In the genomic region with DNA sequence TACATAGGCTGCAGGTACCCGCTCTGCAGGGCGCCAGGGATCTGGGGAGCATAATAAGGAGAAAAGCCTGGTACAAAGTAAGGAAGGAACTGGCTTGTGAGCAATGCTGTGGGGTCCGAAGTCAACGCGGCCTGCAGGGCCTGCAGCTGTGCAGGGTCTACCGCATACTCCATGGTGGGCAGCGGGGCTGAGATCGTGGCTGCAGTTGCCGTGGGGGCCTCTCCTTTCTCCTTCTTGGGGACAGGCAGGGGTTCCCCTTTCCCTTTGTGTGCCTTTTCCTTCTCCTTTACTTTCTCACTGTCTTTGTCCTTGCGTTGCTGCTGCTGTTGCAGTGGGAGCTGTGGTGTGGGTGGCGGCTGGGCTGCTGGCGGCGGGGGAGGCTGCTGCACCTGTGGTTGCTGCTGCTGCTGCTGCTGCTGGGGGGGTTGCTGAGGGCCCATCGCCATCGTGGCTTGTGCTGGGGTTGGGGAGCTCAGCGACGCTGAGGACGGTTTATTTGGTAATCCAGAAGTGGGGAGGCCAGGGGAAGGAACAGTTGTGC, we compare ENCODE assay signal across 8 cellular contexts.
DNase-seq lines count a peak whose midpoint lies in the region; ATAC-seq, FAIRE-seq and TF ChIP-seq lines count a peak whose summit lies in the region.

No MANE protein-coding gene starts in this region.

- POLR2A ChIA-PET in H1 (lab: Charles Lee; ENCODE audit: partially characterized antibody), result interaction anchor here (0.8 to 1.1 kb wide), 2 partner anchors 12 to 79 kb away, joined by 3 read pairs; no protein-coding TSS in a partner anchor

- peaks cover 0 to 4% (median 0%) of the 10 kb centered on the region in 7 donors for H3K9me3 Mint-ChIP-seq in CD4-positive, CD25-positive, alpha-beta regulatory T cell
- H3K9me3 Mint-ChIP-seq in progenitor cell of endocrine pancreas (ENCODE audit: low read depth), result no peaks in the 10 kb centered on the region

- peak overlapping the region; percentile 61; the same call in 1 of the 2 replicates for H2BK15ac ChIP-seq in H1 (ENCODE audit: low read length)

- no peak for TF ChIP-seq RAD21 in H1 (IDR thresholded peaks at IDR 0.05 in 1 of 2, conservative IDR thresholded peaks at IDR 0.05 in 1 of 2; ENCODE audit: low read depth in 2 of 2, low read length in 2 of 2)

- peaks cover 4% of the 10 kb centered on the region for H3K27me3 ChIP-seq in CD4-positive, CD25-positive, alpha-beta regulatory T cell (ENCODE audit: control insufficient read depth, insufficient read depth, low read length)
- peaks cover 0 to 11% (median 5%) of the 10 kb centered on the region in 4 experiments; a peak in 5 of 7 replicates for H3K27me3 ChIP-seq in H1 (replicated peaks in 1 of 4; ENCODE audit: control insufficient read depth in 3 of 4, extremely low read depth in 1 of 4, insufficient read depth in 3 of 4, low read length in 3 of 4)

- no peaks in the 10 kb centered on the region for H4K20me1 ChIP-seq in H1 (replicated peaks in 1 of 2; ENCODE audit: control insufficient read depth in 1 of 2, insufficient read depth in 2 of 2, low read length in 2 of 2)

- H3K14ac ChIP-seq in H1 (ENCODE audit: insufficient read length), result no peak overlapping the region

- no peak overlapping the region for H2AK5ac ChIP-seq in H1 (ENCODE audit: low read depth, low read length)

- no peaks in the 10 kb centered on the region for H3K36me3 ChIP-seq in CD4-positive, CD25-positive, alpha-beta regulatory T cell (ENCODE audit: control insufficient read depth, insufficient read depth, low read length)
- H3K36me3 ChIP-seq in H1 (ENCODE audit: control insufficient read depth in 2 of 4, insufficient read depth in 4 of 4, low read length in 3 of 4), result no peaks in the 10 kb centered on the region

- FAIRE-seq in H1 (lab: Jason Lieb, UNC), result no peak

- H3K4me2 ChIP-seq in H1 (ENCODE audit: insufficient read depth in 1 of 2, low read depth in 2 of 2, low read length in 2 of 2), result peak overlapping the region; percentile 96 to 97; a peak in 3 of 4 replicates

- H3K79me1 ChIP-seq in H1 (ENCODE audit: low read depth, low read length), result no peaks in the 10 kb centered on the region

- peaks cover 36% of the 10 kb centered on the region for H3K27me3 Mint-ChIP-seq in CD4-positive, CD25-positive, alpha-beta regulatory T cell
- H3K27me3 Mint-ChIP-seq in progenitor cell of endocrine pancreas, result no peaks in the 10 kb centered on the region

- H2BK12ac ChIP-seq in H1 (ENCODE audit: low read depth, low read length), result 0 out of 2 replicates have a peak overlapping the region, but pooled peaks have one; percentile 39

- H3K4me3 ChIP-seq in CD4-positive, CD25-positive, alpha-beta regulatory T cell (ENCODE audit: low read depth, low read length), result no peak overlapping the region
- peak overlapping the region; percentile 78 for H3K4me3 ChIP-seq in NB4 (ENCODE audit: low read depth, low read length)
- peak overlapping the region in 1 of 4 experiments; percentile 79; a peak in 2 of 8 replicates for H3K4me3 ChIP-seq in H1 (ENCODE audit: extremely low read depth in 1 of 4, insufficient read depth in 2 of 4, low read depth in 3 of 4, low read length in 4 of 4)

- H3K27ac Mint-ChIP-seq in CD4-positive, CD25-positive, alpha-beta regulatory T cell, result peak overlapping the region in 1 of 3 donors; percentile 96
- peak overlapping the region; percentile 35 for H3K27ac Mint-ChIP-seq in progenitor cell of endocrine pancreas

- 82% methylated on average over 18 of the region's 18 CpGs; no CpG with 5 or more reads in 1 of the 2 experiments for WGBS in H1 (ENCODE audit: extremely low coverage in 1 of 2, insufficient coverage in 1 of 2, insufficient read length in 1 of 2, insufficient replicate concordance in 2 of 2, low coverage in 1 of 2, low lambda C conversion rate in 2 of 2, missing lambda C conversion rate in 1 of 2), 2 experiments

- ATAC-seq in CD4-positive, CD25-positive, alpha-beta regulatory T cell (ENCODE audit: low read depth in 2 of 2), result no peak
- ATAC-seq in GM19023 (IDR thresholded peaks at IDR 0.05; ENCODE audit: unreplicated experiment) (no peak), HG03342 (IDR thresholded peaks at IDR 0.05; ENCODE audit: unreplicated experiment) (no peak), HG02981 (IDR thresholded peaks at IDR 0.05; ENCODE audit: unreplicated experiment) (no peak)

- H4K91ac ChIP-seq in H1 (replicated peaks; ENCODE audit: insufficient read length, low read length), result no peak overlapping the region

- no peak overlapping the region; the same call in 1 of the 2 replicates for H2BK5ac ChIP-seq in H1 (ENCODE audit: low read depth, low read length)

- H2BK20ac ChIP-seq in H1 (ENCODE audit: low read length), result no peak overlapping the region

- no peak overlapping the region; the same call in 1 of the 2 replicates for H3K18ac ChIP-seq in H1 (ENCODE audit: extremely low read depth, low read length)

- H3K79me2 ChIP-seq in H1 (ENCODE audit: control insufficient read depth in 1 of 2, insufficient read depth in 2 of 2, low read length in 2 of 2), result no peaks in the 10 kb centered on the region

- H3K56ac ChIP-seq in H1 (replicated peaks; ENCODE audit: insufficient read length, low read depth, low read length), result no peak overlapping the region

- no peak overlapping the region for H3K9ac ChIP-seq in H1 (replicated peaks in 1 of 4; ENCODE audit: extremely low read depth in 1 of 4, low read depth in 3 of 4, low read length in 3 of 4)

- no peaks in the 10 kb centered on the region for H3K9me3 ChIP-seq in CD4-positive, CD25-positive, alpha-beta regulatory T cell (ENCODE audit: control insufficient read depth in 2 of 2, low read length in 2 of 2)
- no peaks in the 10 kb centered on the region for H3K9me3 ChIP-seq in H1 (ENCODE audit: insufficient read depth in 2 of 2, low read depth in 1 of 2, low read length in 1 of 2)

- no peak overlapping the region for H2BK120ac ChIP-seq in H1 (replicated peaks; ENCODE audit: low read depth, low read length)

- TF ChIP-seq POLR2A in NB4 (IDR thresholded peaks at IDR 0.05; ENCODE audit: extremely low read depth, insufficient read length) (no peak), H1 (IDR thresholded peaks at IDR 0.05; ENCODE audit: control extremely low read depth in 1 of 2, low read depth in 2 of 2, low read length in 2 of 2) (no peak)

- H2AFZ ChIP-seq in H1 (ENCODE audit: low read length), result 0 out of 2 replicates have a peak overlapping the region, but pooled peaks have one; percentile 71

- TF ChIP-seq EP300 in H1 (IDR thresholded peaks at IDR 0.05; ENCODE audit: borderline replicate concordance in 1 of 2, low read depth in 2 of 2, low read length in 2 of 2), result no peak

- peak overlapping the region; percentile 80 to 92 (median 88) for H3K4me3 Mint-ChIP-seq in CD4-positive, CD25-positive, alpha-beta regulatory T cell
- H3K4me3 Mint-ChIP-seq in progenitor cell of endocrine pancreas (ENCODE audit: low read depth), result peak overlapping the region; percentile 72

- no peaks in the 10 kb centered on the region for H3K36me3 Mint-ChIP-seq in CD4-positive, CD25-positive, alpha-beta regulatory T cell
- peaks cover 35% of the 10 kb centered on the region for H3K36me3 Mint-ChIP-seq in progenitor cell of endocrine pancreas (ENCODE audit: insufficient read depth)

- peak overlapping the region; percentile 19; the same call in 1 of the 2 replicates for H4K8ac ChIP-seq in H1 (ENCODE audit: extremely low read depth, insufficient read depth, low read length)

- H3K23ac ChIP-seq in H1 (ENCODE audit: insufficient read length), result no peak overlapping the region

- TF ChIP-seq CTCF in NB4 (IDR thresholded peaks at IDR 0.05; ENCODE audit: low read depth, low read length) (no peak), H1 (IDR thresholded peaks at IDR 0.05; ENCODE audit: control extremely low read depth in 1 of 3, insufficient read depth in 1 of 3, low read depth in 1 of 3, low read length in 3 of 3) (no peak), progenitor cell of endocrine pancreas (IDR thresholded peaks at IDR 0.05; ENCODE audit: unreplicated experiment) (no peak)

- H3K27ac ChIP-seq in CD4-positive, CD25-positive, alpha-beta regulatory T cell (ENCODE audit: insufficient read depth, low read length, poor library complexity, severe bottlenecking), result no peak overlapping the region
- H3K27ac ChIP-seq in H1 (ENCODE audit: low read depth, low read length), result no peak overlapping the region

- H3K4me1 Mint-ChIP-seq in CD4-positive, CD25-positive, alpha-beta regulatory T cell, result peaks cover 0 to 19% (median 4%) of the 10 kb centered on the region in 4 donors
- peaks cover 39% of the 10 kb centered on the region for H3K4me1 Mint-ChIP-seq in progenitor cell of endocrine pancreas (ENCODE audit: low read depth)

- no peak for DNase-seq in CD4-positive, CD25-positive, alpha-beta regulatory T cell
- DNase-seq in NB4 (ENCODE audit: low read depth), result peak; percentile 88
- no peak for DNase-seq in H1 (ENCODE audit: low read depth in 1 of 2, low spot score in 2 of 2)
- no peak for DNase-seq in progenitor cell of endocrine pancreas (ENCODE audit: low spot score, unreplicated experiment)
- no peak for DNase-seq in stimulated activated CD4-positive, alpha-beta T cell treated with anti-CD3 and anti-CD28 coated beads, Interleukin-4, amount 100 ng/mL, for 4 hours

- H3K4ac ChIP-seq in H1 (replicated peaks; ENCODE audit: insufficient read length, low read depth, low read length), result no peak overlapping the region

- H3K4me1 ChIP-seq in CD4-positive, CD25-positive, alpha-beta regulatory T cell (ENCODE audit: control insufficient read depth, insufficient read depth, low read length, poor library complexity, severe bottlenecking), result peaks cover 5% of the 10 kb centered on the region
- H3K4me1 ChIP-seq in H1 (replicated peaks in 1 of 4; ENCODE audit: control insufficient read depth in 3 of 4, insufficient read depth in 4 of 4, low read length in 3 of 4), result peaks cover 0 to 5% (median 4%) of the 10 kb centered on the region in 4 experiments; a peak in 4 of 7 replicates

- H4K5ac ChIP-seq in H1 (ENCODE audit: insufficient read length, low read depth, low read length), result no peak overlapping the region

- peaks cover 5% of the 10 kb centered on the region; the same call in 1 of the 2 replicates for H3K23me2 ChIP-seq in H1 (ENCODE audit: low read depth, low read length)

- CTCF ChIA-PET in H1 (lab: Charles Lee; ENCODE audit: partially characterized antibody), result interaction anchor here (0.8 to 3.6 kb wide), 4 partner anchors 9 to 119 kb away, joined by 3 to 9 read pairs (median 4); no protein-coding TSS in a partner anchor

TF ChIP-seq in H1, 55 proteins besides CTCF, POLR2A, EP300 and RAD21 (continues in another document):
- TF ChIP-seq TAF7 (optimal IDR thresholded peaks at IDR 0.05; ENCODE audit: borderline replicate concordance, low read depth, low read length) (no peak), KDM1A (IDR thresholded peaks at IDR 0.05; ENCODE audit: borderline replicate concordance, low read length) (no peak), SP2 (IDR thresholded peaks at IDR 0.05; ENCODE audit: low read length) (no peak), CREB1 (IDR thresholded peaks at IDR 0.05) (no peak), GABPA (IDR thresholded peaks at IDR 0.05; ENCODE audit: borderline replicate concordance, insufficient read depth, low read length) (no peak)
